25 cellular contexts compared by ENCODE assay signal in the genomic region with DNA sequence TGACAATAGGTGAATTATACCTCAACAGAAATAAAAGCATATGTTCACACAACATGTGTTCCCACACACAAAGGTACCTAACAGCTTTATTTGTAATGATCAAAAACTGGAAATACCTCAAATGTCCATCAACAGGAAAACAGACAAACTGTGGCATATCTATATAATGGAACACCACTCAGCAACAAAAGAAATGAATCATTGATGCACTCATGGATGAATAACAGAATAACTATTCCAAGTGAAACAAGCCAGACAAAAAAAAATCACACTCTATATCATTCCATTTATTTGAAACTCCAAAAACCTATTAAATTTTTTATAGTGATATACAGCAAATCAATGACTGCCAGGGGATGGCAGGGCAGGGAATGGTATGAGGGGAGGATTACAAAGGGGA.
"Had no signal": no experiment of that assay in that cellular context is flagged by ENCODE, and none has a peak within 500 bp of the region (broad histone marks: within the 10 kb centered on the region; RNA-seq: fewer than 3 reads in every experiment).

No MANE protein-coding gene starts in this region.

- H3K9me3 Mint-ChIP-seq: nephron had no signal

- H3K27me3 Mint-ChIP-seq: naive B cell, progenitor cell of endocrine pancreas had no signal

- H3K27ac ChIP-seq: heart left ventricle, pancreas, stomach, thoracic aorta, transverse colon had no signal

- H3K9me3 ChIP-seq: heart left ventricle, pancreas, stomach, thoracic aorta, transverse colon had no signal

- H3K27ac Mint-ChIP-seq: naive B cell, nephron, progenitor cell of endocrine pancreas had no signal

- FAIRE-seq: endometrium, frontal cortex, islet of Langerhans, pancreas, small intestine had no signal

- H3K36me3 ChIP-seq: heart left ventricle, pancreas, stomach, thoracic aorta, transverse colon had no signal

- ATAC-seq: heart left ventricle, left colon, left ventricle myocardium superior, pancreas, right cardiac atrium had no signal

- H3K4me3 ChIP-seq: heart left ventricle, lung, pancreas, stomach, thoracic aorta, transverse colon had no signal

- H3K4me3 Mint-ChIP-seq: naive B cell, nephron had no signal

- H3K4me1 ChIP-seq: heart left ventricle, pancreas, stomach, transverse colon had no signal

- DNase-seq: cortex of kidney; effector memory CD4-positive, alpha-beta T cell; erythroblast; heart left ventricle; hippocampal formation; left colon; left ventricle myocardium superior; mesendoderm; naive B cell; occipital lobe; pancreas; right cardiac atrium; small intestine; stimulated activated CD4-positive, alpha-beta T cell treated with anti-CD3 and anti-CD28 coated beads, Interleukin-12 subunit alpha, Interleukin-12 subunit beta, amount 100 ng/mL, for 4 hours; stimulated activated naive CD4-positive, alpha-beta T cell; stomach; substantia nigra; transverse colon had no signal

- H3K4me1 Mint-ChIP-seq: naive B cell, nephron had no signal

- H3K36me3 Mint-ChIP-seq: naive B cell had no signal

- H3K27me3 ChIP-seq: transverse colon had no signal
